In the genomic region with DNA sequence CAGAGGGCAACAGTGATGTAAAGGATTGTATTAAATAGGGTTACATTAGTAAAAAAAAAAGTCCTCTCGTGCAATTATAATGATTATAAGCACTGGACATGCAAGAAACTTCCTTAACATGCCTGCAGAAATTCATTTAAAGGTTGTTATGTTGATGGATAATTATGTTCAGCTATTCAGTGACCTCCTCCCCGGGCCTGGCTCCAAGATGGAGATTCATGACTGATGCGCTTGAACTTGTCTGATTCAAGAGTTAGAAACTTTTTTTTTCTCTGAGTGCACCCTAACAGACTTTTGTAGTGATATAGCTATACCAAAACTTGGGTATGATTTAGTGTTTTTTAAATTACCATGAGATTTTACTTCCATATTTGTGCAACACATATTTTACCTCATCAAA, we compare ENCODE assay signal across 16 cellular contexts.
DNase-seq lines count a peak whose midpoint lies in the region; ATAC-seq and TF ChIP-seq lines count a peak whose summit lies in the region.
"Had no signal": no experiment of that assay in that cellular context is flagged by ENCODE, and none has a peak within 500 bp of the region (broad histone marks: within the 10 kb centered on the region; RNA-seq: fewer than 3 reads in every experiment).

No MANE protein-coding gene starts in this region.

- H3K36me3 ChIP-seq in MG63 (peaks cover 5% of the 10 kb centered on the region; the same call in 1 of the 2 replicates), adrenal gland (replicated peaks in 1 of 2) (no peaks in the 10 kb centered on the region)

- ATAC-seq in GM21723 (IDR thresholded peaks at IDR 0.05; ENCODE audit: unreplicated experiment) (no peak), GM19035 (IDR thresholded peaks at IDR 0.05; ENCODE audit: unreplicated experiment) (no peak)
- ATAC-seq: GM23338, HCT116 had no signal

- no peaks in the 10 kb centered on the region for H3K27me3 ChIP-seq in MG63
- no peaks in the 10 kb centered on the region for H3K27me3 ChIP-seq in adrenal gland

- 84 to 90% (median 88%) methylated on average over 3 of the region's 3 CpGs for WGBS in adrenal gland, 4 donors

- H3K4me3 ChIP-seq in MG63: no peak overlapping the region
- no peak overlapping the region for H3K4me3 ChIP-seq in epithelial cell of esophagus (ENCODE audit: low read length)
- H3K4me3 ChIP-seq in fibroblast of villous mesenchyme (ENCODE audit: low read depth, low read length): no peak overlapping the region
- no peak overlapping the region for H3K4me3 ChIP-seq in adrenal gland
- H3K4me3 ChIP-seq: GM23338 had no signal

- no peak for TF ChIP-seq POLR2A in adrenal gland (IDR thresholded peaks at IDR 0.05)

- H3K9me3 ChIP-seq in MG63 (peaks cover 7% of the 10 kb centered on the region), adrenal gland (replicated peaks in 1 of 3) (no peaks in the 10 kb centered on the region)

- DNase-seq in MG63 (peak; percentile 15), epithelial cell of esophagus (ENCODE audit: low read depth) (peak; percentile 13), fibroblast of villous mesenchyme (ENCODE audit: low read depth) (peak; percentile 7), adrenal gland (no peak)
- DNase-seq: C1 segment of cervical spinal cord; Calu3; CD4-positive, alpha-beta memory T cell; COR-L47; DMS53; DMS79 treated with DMSO at 0.1 percent for 48 hours; GF-D8; H9 had no signal

- intact Hi-C loops in adrenal gland (cut with DNase I): no loop called here

- TF ChIP-seq CTCF in epithelial cell of esophagus (IDR thresholded peaks at IDR 0.05; ENCODE audit: insufficient read depth, low read depth, low read length, missing control alignments) (no peak), fibroblast of villous mesenchyme (IDR thresholded peaks at IDR 0.05; ENCODE audit: insufficient read depth, low read depth, low read length) (no peak), adrenal gland (IDR thresholded peaks at IDR 0.05) (no peak)

- H3K4me1 ChIP-seq in adrenal gland (replicated peaks in 1 of 2): no peaks in the 10 kb centered on the region

- no peak overlapping the region for H3K27ac ChIP-seq in adrenal gland

Comparison
In these comparisons a context has a peak if more than half of its experiments do, and no peak if none do; other contexts are left out.
1. DNase-seq: peak in MG63 (single experiment), epithelial cell of esophagus (single experiment) and fibroblast of villous mesenchyme (single experiment); none in adrenal gland (0 of 7).